ENCODE assay signal across 8 cellular contexts in genomic region chr20:35091808-35092523, GRCh38. TPM values are rescaled to one million over a fixed set of nuclear protein-coding genes. Genes with fewer than 3 reads are reported as not detected.
DNase-seq lines count a peak whose midpoint lies in the region; ATAC-seq and TF ChIP-seq lines count a peak whose summit lies in the region.

No MANE protein-coding gene starts in this region.

- no peak for TF ChIP-seq CTCF in PC-9 (conservative IDR thresholded peaks at IDR 0.05)
- TF ChIP-seq CTCF in uterus (IDR thresholded peaks at IDR 0.05), result no peak

- CTCF ChIA-PET in PC-9 (lab: Charles Lee), result interaction anchor here (0.6 to 1.7 kb wide), 3 partner anchors 13 to 218 kb away, joined by 4 to 5 read pairs (median 4); no protein-coding TSS in a partner anchor

- peak overlapping the region; percentile 87 for H3K4me3 Mint-ChIP-seq in T-helper 1 cell treated with Interleukin-12 subunit alpha and Interleukin-12 subunit beta and Interleukin-4 antibody, amounts not matched to agents 30 μg/mL and 1 μg/mL, for 36 hours

- H3K4me1 Mint-ChIP-seq in T-helper 1 cell treated with Interleukin-12 subunit alpha and Interleukin-12 subunit beta and Interleukin-4 antibody, amounts not matched to agents 30 μg/mL and 1 μg/mL, for 36 hours (ENCODE audit: low read depth), result peaks cover 42% of the 10 kb centered on the region

- H3K79me2 ChIP-seq in PC-9 (ENCODE audit: low read depth), result peaks cover 52% of the 10 kb centered on the region

- BruUV-seq in PC-9 (replicated peaks; lab: Mats Ljungman, UMichigan), result TSS peak; percentile 62

- H3K36me3 ChIP-seq in PC-9 (ENCODE audit: low read depth) (peaks cover 8% of the 10 kb centered on the region; the same call in 1 of the 2 replicates), mesodermal cell (ENCODE audit: control insufficient read depth, insufficient read depth, low read length) (peaks cover 36% of the 10 kb centered on the region), uterus (no peaks in the 10 kb centered on the region)

- H3K36me3 Mint-ChIP-seq in T-helper 1 cell treated with Interleukin-12 subunit alpha and Interleukin-12 subunit beta and Interleukin-4 antibody, amounts not matched to agents 30 μg/mL and 1 μg/mL, for 36 hours (ENCODE audit: low read depth), result peaks cover 17% of the 10 kb centered on the region

- 0 to 5% methylated on average over 20 to 27 of the region's 28 CpGs for WGBS in mesodermal cell (ENCODE audit: insufficient coverage in 2 of 2), 2 experiments

- peak overlapping the region; percentile 86 for H2AFZ ChIP-seq in PC-9

- H3K27ac Mint-ChIP-seq in T-helper 1 cell treated with Interleukin-12 subunit alpha and Interleukin-12 subunit beta and Interleukin-4 antibody, amounts not matched to agents 30 μg/mL and 1 μg/mL, for 36 hours, result peak overlapping the region; percentile 90

- H3K27me3 ChIP-seq in PC-9 (ENCODE audit: insufficient read depth, low read depth) (no peaks in the 10 kb centered on the region), uterus (no peaks in the 10 kb centered on the region)

- H3K9me3 Mint-ChIP-seq in T-helper 1 cell treated with Interleukin-12 subunit alpha and Interleukin-12 subunit beta and Interleukin-4 antibody, amounts not matched to agents 30 μg/mL and 1 μg/mL, for 36 hours, result no peaks in the 10 kb centered on the region

- TF ChIP-seq POLR2A in uterus (IDR thresholded peaks at IDR 0.05), result no peak

- POLR2A ChIA-PET in PC-9 (lab: Charles Lee; ENCODE audit: unreplicated experiment), result interaction anchor here (0.5 to 0.6 kb wide), 2 partner anchors 226 to 319 kb away, joined by 3 to 6 read pairs; no protein-coding TSS in a partner anchor

- DNase-seq in T-helper 1 cell (no peak), PC-9 (peak in 1 of 2 experiments; percentile 38), dermis blood vessel endothelial cell (peak; percentile 45), uterus (peak in 1 of 2 donors; percentile 20)
- no peak for DNase-seq in stimulated activated CD4-positive, alpha-beta T cell treated with anti-CD3 and anti-CD28 coated beads, Interleukin-1b, Interleukin-23, amount 100 ng/mL, for 48 hours

- H3K9me2 ChIP-seq in PC-9 (ENCODE audit: insufficient read depth), result no peaks in the 10 kb centered on the region

- H3K4me2 ChIP-seq in PC-9, result peak overlapping the region; percentile 93

- H3K27me3 Mint-ChIP-seq in T-helper 1 cell treated with Interleukin-12 subunit alpha and Interleukin-12 subunit beta and Interleukin-4 antibody, amounts not matched to agents 30 μg/mL and 1 μg/mL, for 36 hours (ENCODE audit: low read depth), result no peaks in the 10 kb centered on the region

- H3F3A ChIP-seq in PC-9 (ENCODE audit: insufficient read depth, low read depth), result peaks cover 33% of the 10 kb centered on the region

- H3K9me3 ChIP-seq in PC-9 (ENCODE audit: insufficient read depth, low read depth) (no peaks in the 10 kb centered on the region), mesodermal cell (ENCODE audit: control insufficient read depth, low read length) (no peaks in the 10 kb centered on the region), uterus (no peaks in the 10 kb centered on the region)

- intact Hi-C loops in PC-9 (cut with micrococcal nuclease; ENCODE audit: unreplicated experiment), result loop anchor here (2.0 to 10.0 kb wide), 4 partner anchors 55 to 960 kb away; partner anchors contain the start of genes CEP250 and EDEM2
- intact Hi-C loops in uterus (cut with DNase I; ENCODE audit: low total_unique reads), result loop anchor here (10.0 kb wide), 1 partner anchor 217 kb away; the partner anchor contains the start of genes ACSS2 and GGT7

- peak; percentile 29 for ATAC-seq in HG02759 (IDR thresholded peaks at IDR 0.05; ENCODE audit: unreplicated experiment)

- H4K20me1 ChIP-seq in PC-9 (ENCODE audit: insufficient read depth), result peaks cover 16% of the 10 kb centered on the region

- H3K4me3 ChIP-seq in PC-9 (peak overlapping the region; percentile 92), mesodermal cell (ENCODE audit: extremely low read depth, insufficient read depth, low read length, poor library complexity, severe bottlenecking) (peak overlapping the region; percentile 85), uterus (peak overlapping the region; percentile 76)

- H3K4me1 ChIP-seq in PC-9 (replicated peaks; ENCODE audit: insufficient read depth), result peaks cover 36% of the 10 kb centered on the region
- no peaks in the 10 kb centered on the region for H3K4me1 ChIP-seq in mesodermal cell (ENCODE audit: control insufficient read depth, insufficient read depth, low read length, poor library complexity, severe bottlenecking)
- peaks cover 0 to 5% of the 10 kb centered on the region in 2 donors for H3K4me1 ChIP-seq in uterus

- H3K27ac ChIP-seq in PC-9 (peak overlapping the region; percentile 98), mesodermal cell (ENCODE audit: low read depth, low read length, severe bottlenecking) (peak overlapping the region; percentile 89), uterus (peak overlapping the region; percentile 86 to 89)

RNA-seq across cellular contexts. Expression of gene TRPC4AP, which starts 0.6 kb away (rescaled TPM):
- total RNA-seq in PC-9 (2021) (51.0 and 51.9 TPM in 2 replicates), dermis blood vessel endothelial cell (90.2 and 100 TPM in 2 replicates), uterus (10 to 100 TPM; 20.0 to 77.5 (median 49.6) TPM)
- polyA plus RNA-seq in mesodermal cell (2013, experiment 1 of 2), result 85.0 TPM
- 75.2 TPM for polyA plus RNA-seq in mesodermal cell (2013, experiment 2 of 2)

RNA-seq across cellular contexts. Expression of gene EDEM2, which starts 55.2 kb away (rescaled TPM):
- 28.6 and 34.9 TPM in 2 replicates for total RNA-seq in PC-9 (2021)
- 82.9 and 92.2 TPM in 2 replicates for total RNA-seq in dermis blood vessel endothelial cell
- polyA plus RNA-seq in mesodermal cell (2013, experiment 1 of 2), result 17.2 TPM
- polyA plus RNA-seq in mesodermal cell (2013, experiment 2 of 2), result 16.5 TPM
- total RNA-seq in uterus, result 10 to 100 TPM in 3 of 4 donors, 1 to 10 TPM in 1; 2.6 to 18.5 (median 13.3) TPM
